ENCODE assay signal across 8 cellular contexts in genomic region chr11:83194284-83195175, GRCh38.
DNase-seq lines count a peak whose midpoint lies in the region; ATAC-seq lines count a peak whose summit lies in the region.

No MANE protein-coding gene starts in this region.

- peak overlapping the region; percentile 76 for H3K27ac ChIP-seq in epithelial cell of prostate

- H3K36me3 ChIP-seq in NT2/D1 (ENCODE audit: insufficient read depth, insufficient read length, low read length): peaks cover 26% of the 10 kb centered on the region
- H3K36me3 ChIP-seq in mucosa of stomach (ENCODE audit: control insufficient read depth, insufficient read depth, low read length): no peaks in the 10 kb centered on the region

- ATAC-seq in HG02870 (IDR thresholded peaks at IDR 0.05; ENCODE audit: unreplicated experiment): peak; percentile 52

- H3K9me3 ChIP-seq in NT2/D1 (ENCODE audit: insufficient read depth, low read length) (no peaks in the 10 kb centered on the region), mucosa of stomach (ENCODE audit: control insufficient read depth, low read length) (no peaks in the 10 kb centered on the region)

- H3K4me1 ChIP-seq in NT2/D1 (ENCODE audit: insufficient read depth, insufficient read length) (no peaks in the 10 kb centered on the region), mucosa of stomach (ENCODE audit: control insufficient read depth, insufficient read depth, low read length) (peaks cover 28% of the 10 kb centered on the region)

- peak; percentile 43 for DNase-seq in NCI-H748 (lab: John Stamatoyannopoulos, UW; ENCODE audit: unreplicated experiment)
- no peak for DNase-seq in NCI-H748 treated with DMSO at 0.1 percent for 48 hours (lab: John Stamatoyannopoulos, UW)
- DNase-seq in NT2/D1 (ENCODE audit: low read depth, low spot score): peak; percentile 11
- DNase-seq in activated T-cell treated with anti-CD3 and anti-CD28 coated beads for 1 hour (ENCODE audit: low read depth): peak; percentile 39
- no peak for DNase-seq in epithelial cell of prostate (ENCODE audit: low read depth, low spot score)
- DNase-seq in stimulated activated CD8-positive, alpha-beta memory T cell treated with anti-CD3 and anti-CD28 coated beads, Interleukin-7, amount 100 ng/mL, for 4 hours (ENCODE audit: low read depth in 2 of 2): peak; percentile 29 to 54

- peak overlapping the region; percentile 93 for H3K9ac ChIP-seq in NT2/D1 (ENCODE audit: insufficient read length, low read depth)
- H3K9ac ChIP-seq in mucosa of stomach (ENCODE audit: low read length): peak overlapping the region; percentile 92

- H3K27me3 ChIP-seq in NT2/D1 (ENCODE audit: insufficient read depth, insufficient read length) (peaks cover 18% of the 10 kb centered on the region), mucosa of stomach (ENCODE audit: control insufficient read depth, insufficient read depth, low read length) (no peaks in the 10 kb centered on the region)

- H3K4me3 ChIP-seq in NT2/D1 (ENCODE audit: insufficient read length, low read depth) (peak overlapping the region; percentile 89), mucosa of stomach (ENCODE audit: low read length) (peak overlapping the region; percentile 86)

Comparison
In these comparisons a context has a peak if more than half of its experiments do, and no peak if none do; other contexts are left out.
1. DNase-seq: peak in NCI-H748 (single experiment), NT2/D1 (single experiment), activated T-cell treated with anti-CD3 and anti-CD28 coated beads for 1 hour (single experiment) and stimulated activated CD8-positive, alpha-beta memory T cell treated with anti-CD3 and anti-CD28 coated beads, Interleukin-7, amount 100 ng/mL, for 4 hours (2 of 2); none in NCI-H748 treated with DMSO at 0.1 percent for 48 hours (single experiment) and epithelial cell of prostate (single experiment).